ENCODE assay signal across 1 cellular context in the genomic region with DNA sequence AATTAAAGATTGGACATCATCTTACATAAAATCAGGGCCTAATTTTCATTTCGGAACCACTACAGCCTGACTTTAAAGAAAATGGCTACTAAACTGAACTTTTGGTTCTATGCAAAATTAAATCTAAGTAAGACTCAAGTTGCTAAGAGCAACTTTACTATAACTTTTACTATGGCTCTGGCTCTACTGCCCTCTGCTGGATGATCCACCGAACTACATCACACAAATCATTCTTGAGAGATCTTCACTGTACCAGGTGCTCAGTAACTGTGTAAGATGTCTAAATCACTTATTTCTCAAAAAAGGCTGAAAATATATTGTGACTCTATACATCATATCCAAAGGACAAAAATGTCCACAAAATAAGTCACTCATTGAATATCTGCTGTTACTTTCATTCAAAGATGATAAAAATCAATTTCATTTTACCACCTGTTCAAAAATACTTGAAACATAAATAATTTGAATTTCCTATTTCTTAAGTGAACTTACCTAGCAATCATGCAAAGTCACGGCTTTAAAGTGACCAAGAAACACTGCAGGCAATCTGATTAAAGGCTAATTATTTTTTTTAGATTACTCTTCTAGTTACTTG.
A peak's percentile ranks its signal among the peaks of the same experiment; 100 is the strongest.
TF ChIP-seq lines count a peak whose summit lies in the region.

No MANE protein-coding gene starts in this region.

TF ChIP-seq in K562, 482 proteins besides CTCF, POLR2A, EP300 and RAD21 (continued from another document):
- TF ChIP-seq PBX2 (CRISPR knock-in tag; IDR thresholded peaks at IDR 0.05; ENCODE audit: low read depth) (no peak), PBX2 (tag; conservative IDR thresholded peaks at IDR 0.05; ENCODE audit: low read depth) (0 out of 2 replicates have a peak, but pooled peaks have one; percentile 38), MNT (conservative IDR thresholded peaks at IDR 0.05) (0 out of 4 replicates have a peak, but pooled peaks of 1 of the 2 experiments have one; percentile 12), NR0B1 (IDR thresholded peaks at IDR 0.05; ENCODE audit: partially characterized antibody) (no peak), GATAD2B (IDR thresholded peaks at IDR 0.05; ENCODE audit: borderline replicate concordance) (0 out of 2 replicates have a peak, but pooled peaks have one; percentile 28), KAT8 (IDR thresholded peaks at IDR 0.05; ENCODE audit: low read depth) (no peak), ZNF695 (CRISPR knock-in tag; IDR thresholded peaks at IDR 0.05) (no peak), SMC3 (conservative IDR thresholded peaks at IDR 0.05; ENCODE audit: insufficient read depth, low read depth, low read length) (peak; percentile 47; the same call in 1 of the 2 replicates), MIER1 (IDR thresholded peaks at IDR 0.05; ENCODE audit: low read depth) (no peak), RBM14 (IDR thresholded peaks at IDR 0.05; ENCODE audit: borderline replicate concordance, insufficient read depth, low read depth, low read length) (no peak), RFX1 (IDR thresholded peaks at IDR 0.05) (peak; percentile 37; the same call in 1 of the 2 replicates), RBM34 (IDR thresholded peaks at IDR 0.05; ENCODE audit: borderline replicate concordance, insufficient read depth, low read length) (no peak), ZNF24 (IDR thresholded peaks at IDR 0.05) (no peak), U2AF1 (optimal IDR thresholded peaks at IDR 0.05; ENCODE audit: low read depth, low read length) (no peak), HDGF (IDR thresholded peaks at IDR 0.05) (no peak), ZNF764 (CRISPR knock-in tag; IDR thresholded peaks at IDR 0.05; ENCODE audit: low read depth) (no peak), HMBOX1 (IDR thresholded peaks at IDR 0.05) (no peak), ZHX1 (conservative IDR thresholded peaks at IDR 0.05; ENCODE audit: low read length) (no peak), SMARCA4 (IDR thresholded peaks at IDR 0.05) (no peak), MEIS2 (IDR thresholded peaks at IDR 0.05; ENCODE audit: partially characterized antibody) (peak; percentile 45), DEAF1 (CRISPR knock-in tag; IDR thresholded peaks at IDR 0.05) (peak; percentile 56), FOXM1 (IDR thresholded peaks at IDR 0.05; ENCODE audit: low read depth) (no peak), FOXM1 (CRISPR knock-in tag; IDR thresholded peaks at IDR 0.05; ENCODE audit: low read depth) (no peak)
- TF ChIP-seq, protein P1, sequence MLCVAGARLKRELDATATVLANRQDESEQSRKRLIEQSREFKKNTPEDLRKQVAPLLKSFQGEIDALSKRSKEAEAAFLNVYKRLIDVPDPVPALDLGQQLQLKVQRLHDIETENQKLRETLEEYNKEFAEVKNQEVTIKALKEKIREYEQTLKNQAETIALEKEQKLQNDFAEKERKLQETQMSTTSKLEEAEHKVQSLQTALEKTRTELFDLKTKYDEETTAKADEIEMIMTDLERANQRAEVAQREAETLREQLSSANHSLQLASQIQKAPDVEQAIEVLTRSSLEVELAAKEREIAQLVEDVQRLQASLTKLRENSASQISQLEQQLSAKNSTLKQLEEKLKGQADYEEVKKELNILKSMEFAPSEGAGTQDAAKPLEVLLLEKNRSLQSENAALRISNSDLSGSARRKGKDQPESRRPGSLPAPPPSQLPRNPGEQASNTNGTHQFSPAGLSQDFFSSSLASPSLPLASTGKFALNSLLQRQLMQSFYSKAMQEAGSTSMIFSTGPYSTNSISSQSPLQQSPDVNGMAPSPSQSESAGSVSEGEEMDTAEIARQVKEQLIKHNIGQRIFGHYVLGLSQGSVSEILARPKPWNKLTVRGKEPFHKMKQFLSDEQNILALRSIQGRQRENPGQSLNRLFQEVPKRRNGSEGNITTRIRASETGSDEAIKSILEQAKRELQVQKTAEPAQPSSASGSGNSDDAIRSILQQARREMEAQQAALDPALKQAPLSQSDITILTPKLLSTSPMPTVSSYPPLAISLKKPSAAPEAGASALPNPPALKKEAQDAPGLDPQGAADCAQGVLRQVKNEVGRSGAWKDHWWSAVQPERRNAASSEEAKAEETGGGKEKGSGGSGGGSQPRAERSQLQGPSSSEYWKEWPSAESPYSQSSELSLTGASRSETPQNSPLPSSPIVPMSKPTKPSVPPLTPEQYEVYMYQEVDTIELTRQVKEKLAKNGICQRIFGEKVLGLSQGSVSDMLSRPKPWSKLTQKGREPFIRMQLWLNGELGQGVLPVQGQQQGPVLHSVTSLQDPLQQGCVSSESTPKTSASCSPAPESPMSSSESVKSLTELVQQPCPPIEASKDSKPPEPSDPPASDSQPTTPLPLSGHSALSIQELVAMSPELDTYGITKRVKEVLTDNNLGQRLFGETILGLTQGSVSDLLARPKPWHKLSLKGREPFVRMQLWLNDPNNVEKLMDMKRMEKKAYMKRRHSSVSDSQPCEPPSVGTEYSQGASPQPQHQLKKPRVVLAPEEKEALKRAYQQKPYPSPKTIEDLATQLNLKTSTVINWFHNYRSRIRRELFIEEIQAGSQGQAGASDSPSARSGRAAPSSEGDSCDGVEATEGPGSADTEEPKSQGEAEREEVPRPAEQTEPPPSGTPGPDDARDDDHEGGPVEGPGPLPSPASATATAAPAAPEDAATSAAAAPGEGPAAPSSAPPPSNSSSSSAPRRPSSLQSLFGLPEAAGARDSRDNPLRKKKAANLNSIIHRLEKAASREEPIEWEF (CRISPR knock-in tag; IDR thresholded peaks at IDR 0.05): no peak
- TF ChIP-seq, protein P2, sequence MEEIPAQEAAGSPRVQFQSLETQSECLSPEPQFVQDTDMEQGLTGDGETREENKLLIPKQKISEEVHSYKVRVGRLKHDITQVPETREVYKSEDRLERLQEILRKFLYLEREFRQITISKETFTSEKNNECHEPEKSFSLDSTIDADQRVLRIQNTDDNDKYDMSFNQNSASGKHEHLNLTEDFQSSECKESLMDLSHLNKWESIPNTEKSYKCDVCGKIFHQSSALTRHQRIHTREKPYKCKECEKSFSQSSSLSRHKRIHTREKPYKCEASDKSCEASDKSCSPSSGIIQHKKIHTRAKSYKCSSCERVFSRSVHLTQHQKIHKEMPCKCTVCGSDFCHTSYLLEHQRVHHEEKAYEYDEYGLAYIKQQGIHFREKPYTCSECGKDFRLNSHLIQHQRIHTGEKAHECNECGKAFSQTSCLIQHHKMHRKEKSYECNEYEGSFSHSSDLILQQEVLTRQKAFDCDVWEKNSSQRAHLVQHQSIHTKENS (CRISPR knock-in tag; IDR thresholded peaks at IDR 0.05): no peak
